ENCODE assay signal across 32 cellular contexts in the genomic region with DNA sequence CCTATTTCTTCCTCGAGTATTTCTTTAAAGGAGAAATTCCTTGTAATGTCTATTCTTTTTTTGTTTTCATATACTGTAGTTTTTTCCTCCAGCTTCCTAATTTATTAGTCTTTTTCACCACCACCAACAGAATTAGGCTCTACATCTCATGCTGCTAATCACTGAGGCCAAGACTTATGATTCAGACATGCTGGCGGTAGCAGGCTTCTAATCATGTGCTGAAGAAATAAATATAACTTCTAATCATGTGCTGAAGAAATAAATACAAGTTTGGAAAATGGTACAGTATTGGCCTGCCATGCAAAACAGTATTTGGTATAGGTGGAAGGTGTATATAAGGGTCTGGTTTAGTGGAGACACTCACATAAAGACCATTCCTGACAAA.
DNase-seq lines count a peak whose midpoint lies in the region; ATAC-seq, FAIRE-seq and TF ChIP-seq lines count a peak whose summit lies in the region.
"Had no signal": no experiment of that assay in that cellular context is flagged by ENCODE, and none has a peak within 500 bp of the region (broad histone marks: within the 10 kb centered on the region; RNA-seq: fewer than 3 reads in every experiment).

No MANE protein-coding gene starts in this region.

- FAIRE-seq in kidney (lab: Jason Lieb, UNC): no peak
- FAIRE-seq: A204.1, GM12892, HepG2, K562 had no signal

- H3K4me1 ChIP-seq in kidney (ENCODE audit: control insufficient read depth in 1 of 2, insufficient read depth in 1 of 2, low read depth in 1 of 2, low read length in 2 of 2): peaks cover 2 to 7% of the 10 kb centered on the region in 2 donors

- H3K9ac ChIP-seq in kidney (ENCODE audit: low read length in 2 of 2): no peak overlapping the region

- intact Hi-C loops in kidney (cut with DNase I) (no loop called here), lower leg skin (cut with DNase I; ENCODE audit: low total_unique reads) (no loop called here)

- WGBS in lower leg skin, 2 donors: 57 to 62% methylated on average over 2 of the region's 2 CpGs

- H3K27ac ChIP-seq in kidney (ENCODE audit: low read depth in 2 of 2, low read length in 2 of 2): peak overlapping the region; percentile 37 to 44
- H3K27ac ChIP-seq: SJCRH30 had no signal

- no peaks in the 10 kb centered on the region for H3K9me3 ChIP-seq in kidney (ENCODE audit: control insufficient read depth in 1 of 2, low read length in 2 of 2)
- H3K9me3 ChIP-seq: SJCRH30 had no signal

- in situ Hi-C loops in G401 (cut with HindIII; ENCODE audit: low sequenced_read_pairs): loop anchor here (25.0 kb wide), 1 partner anchor 172 kb away; no protein-coding TSS in a partner anchor

- ATAC-seq in HG03521 (IDR thresholded peaks at IDR 0.05; ENCODE audit: unreplicated experiment): no peak
- no peak for ATAC-seq in GM18502 (IDR thresholded peaks at IDR 0.05; ENCODE audit: poor library complexity, unreplicated experiment)
- ATAC-seq: CD8-positive, alpha-beta T cell; HepG2; PC-3; Right ventricle myocardium inferior; SK-N-SH treated with all-trans-retinoic acid at 6 μM for 48 hours had no signal

- TF ChIP-seq CTCF in kidney (IDR thresholded peaks at IDR 0.05; ENCODE audit: borderline replicate concordance, extremely low read depth, insufficient read depth) (no peak), lower leg skin (IDR thresholded peaks at IDR 0.05) (no peak)

- H3K4me3 ChIP-seq in kidney (ENCODE audit: low read length in 2 of 2) (no peak overlapping the region), lower leg skin (ENCODE audit: low read depth, poor library complexity, severe bottlenecking) (no peak overlapping the region)
- H3K4me3 ChIP-seq: K562, SJCRH30 had no signal

- H3K36me3 ChIP-seq in kidney (ENCODE audit: control insufficient read depth in 1 of 2, insufficient read depth in 2 of 2, low read length in 2 of 2): no peaks in the 10 kb centered on the region
- H3K36me3 ChIP-seq: SJCRH30 had no signal

- no peak for TF ChIP-seq POLR2A in lower leg skin (IDR thresholded peaks at IDR 0.05)

- DNase-seq in G401 (ENCODE audit: low spot score): peak; percentile 44
- peak; percentile 68 for DNase-seq in cerebellar cortex (ENCODE audit: low spot score)
- no peak for DNase-seq in kidney
- DNase-seq in lower leg skin (ENCODE audit: low spot score in 2 of 2): no peak
- DNase-seq in activated CD4-positive, alpha-beta T cell treated with anti-CD3 and anti-CD28 coated beads for 4 hours: no peak
- DNase-seq: AML-193; C1 segment of cervical spinal cord; Caco-2; CD8-positive, alpha-beta T cell; DMS 273 treated with DMSO at 0.1 percent for 48 hours; DMS79; EL; H7; Kasumi-1; NCI-H1092 treated with DMSO at 0.1 percent for 48 hours; NCI-H1436 treated with DMSO at 0.1 percent for 48 hours; NCI-H187 treated with DMSO at 0.1 percent for 48 hours; NCI-H2107; NCI-H446; NCI-H526; NCI-H82; NK-92 treated with Interleukin-12 subunit alpha and Interleukin-12 subunit beta, amount 100 ng/mL, for 24 hours; PC-3; SJCRH30 had no signal

Comparison
In these comparisons a context has a peak if more than half of its experiments do, and no peak if none do; other contexts are left out.
1. DNase-seq: peak in G401 (single experiment) and cerebellar cortex (single experiment); none in kidney (single experiment), lower leg skin (0 of 2) and activated CD4-positive, alpha-beta T cell treated with anti-CD3 and anti-CD28 coated beads for 4 hours (0 of 2).